ENCODE assay signal across 8 cellular contexts in genomic region chr5:127492854-127493738, GRCh38. TPM values are rescaled to one million over a fixed set of nuclear protein-coding genes. Genes with fewer than 3 reads are reported as not detected.
DNase-seq lines count a peak whose midpoint lies in the region; ATAC-seq, FAIRE-seq and TF ChIP-seq lines count a peak whose summit lies in the region.

No MANE protein-coding gene starts in this region.

- DNase-seq in D721Med (ENCODE audit: insufficient read length, low spot score) = no peak
- DNase-seq in NCI-H2227 (lab: John Stamatoyannopoulos, UW; ENCODE audit: unreplicated experiment) = peak; percentile 50
- DNase-seq in ascending aorta (ENCODE audit: low spot score in 2 of 2) = no peak
- no peak for DNase-seq in keratinocyte (ENCODE audit: low read depth, low spot score)
- no peak for DNase-seq in upper lobe of right lung
- no peak for DNase-seq in T1000 (lab: John Stamatoyannopoulos, UW)

- H4K20me1 ChIP-seq in keratinocyte (ENCODE audit: control insufficient read depth, extremely low read depth, insufficient read depth, low read length) = no peaks in the 10 kb centered on the region

- no peaks in the 10 kb centered on the region for H3K9me1 ChIP-seq in keratinocyte (ENCODE audit: control insufficient read depth, extremely low read depth, insufficient read depth, low read length)

- no peaks in the 10 kb centered on the region for H3K79me2 ChIP-seq in keratinocyte (ENCODE audit: control insufficient read depth, insufficient read depth, low read length)

- H3K9me3 ChIP-seq in ascending aorta (no peaks in the 10 kb centered on the region), keratinocyte (ENCODE audit: control insufficient read depth, low read depth, low read length) (no peaks in the 10 kb centered on the region), upper lobe of right lung (no peaks in the 10 kb centered on the region)

- H3K36me3 ChIP-seq in ascending aorta = no peaks in the 10 kb centered on the region
- no peaks in the 10 kb centered on the region for H3K36me3 ChIP-seq in keratinocyte (ENCODE audit: control insufficient read depth in 2 of 2, extremely low read depth in 1 of 2, insufficient read depth in 2 of 2, low read length in 2 of 2)
- no peaks in the 10 kb centered on the region for H3K36me3 ChIP-seq in upper lobe of right lung

- H3K4me1 ChIP-seq in ascending aorta = no peaks in the 10 kb centered on the region
- no peaks in the 10 kb centered on the region for H3K4me1 ChIP-seq in keratinocyte (ENCODE audit: control insufficient read depth, extremely low read depth, insufficient read depth, low read length)
- H3K4me1 ChIP-seq in upper lobe of right lung = no peaks in the 10 kb centered on the region

- H3K27me3 ChIP-seq in ascending aorta (no peaks in the 10 kb centered on the region), keratinocyte (ENCODE audit: control insufficient read depth, extremely low read depth, insufficient read depth, low read length) (no peaks in the 10 kb centered on the region), upper lobe of right lung (no peaks in the 10 kb centered on the region)

- no peak overlapping the region for H2AFZ ChIP-seq in keratinocyte (ENCODE audit: control insufficient read depth, low read length)

- ATAC-seq in GM18907 (IDR thresholded peaks at IDR 0.05; ENCODE audit: unreplicated experiment) = peak; percentile 77
- ATAC-seq in HG03108 (IDR thresholded peaks at IDR 0.05; ENCODE audit: unreplicated experiment) = peak; percentile 71
- ATAC-seq in upper lobe of right lung = peak; percentile 16

- no peak overlapping the region for H3K4me2 ChIP-seq in keratinocyte (ENCODE audit: control insufficient read depth, extremely low read depth, insufficient read depth, low read depth, low read length)

- no peak overlapping the region for H3K4me3 ChIP-seq in ascending aorta
- H3K4me3 ChIP-seq in keratinocyte (ENCODE audit: control insufficient read depth in 2 of 3, extremely low read depth in 1 of 3, insufficient read depth in 2 of 3, low read depth in 1 of 3, low read length in 3 of 3) = no peak overlapping the region
- no peak overlapping the region for H3K4me3 ChIP-seq in upper lobe of right lung

- H3K27ac ChIP-seq in ascending aorta (no peak overlapping the region), keratinocyte (ENCODE audit: control insufficient read depth, insufficient read depth, low read length) (no peak overlapping the region), upper lobe of right lung (no peak overlapping the region)

- TF ChIP-seq CTCF in D721Med (IDR thresholded peaks at IDR 0.05; ENCODE audit: insufficient read depth, missing control alignments) = peak; percentile 63
- TF ChIP-seq CTCF in ascending aorta (IDR thresholded peaks at IDR 0.05) = peak; percentile 18 to 48 (median 46)
- TF ChIP-seq CTCF in keratinocyte (optimal IDR thresholded peaks at IDR 0.05 in 1 of 3, IDR thresholded peaks at IDR 0.05 in 1 of 3, conservative IDR thresholded peaks at IDR 0.05 in 1 of 3; ENCODE audit: extremely low read depth in 1 of 3, insufficient read depth in 2 of 3, low read length in 3 of 3) = peak in 2 of 3 experiments; percentile 61 to 65
- TF ChIP-seq CTCF in upper lobe of right lung (IDR thresholded peaks at IDR 0.05) = peak; percentile 60

- dilution Hi-C loops in keratinocyte (cut with MboI; ENCODE audit: extremely low pct_ligation_motif_present, low sequenced_read_pairs) = no loop called here

- intact Hi-C loops in ascending aorta (cut with DNase I) = loop anchor here (10.0 kb wide), 1 partner anchor 838 kb away; no protein-coding TSS in a partner anchor
- intact Hi-C loops in upper lobe of right lung (cut with DNase I) = no loop called here

- FAIRE-seq in D721Med (lab: Jason Lieb, UNC) (peak; percentile 89), keratinocyte (lab: Jason Lieb, UNC) (peak; percentile 60)

- no peak overlapping the region for H3K9ac ChIP-seq in keratinocyte (ENCODE audit: control insufficient read depth, extremely low read depth, insufficient read depth, low read length)

RNA-seq across cellular contexts. Expression of gene PRRC1, which starts 24.3 kb away (rescaled TPM):
- 39.5 TPM for total RNA-seq in ascending aorta
- polyA plus RNA-seq in keratinocyte = 38.1 to 63.1 TPM (median 48.6 TPM) in 3 replicates
- polyA plus RNA-seq in keratinocyte (2011; ENCODE audit: low read depth) = 18.6 TPM
- polyA plus RNA-seq in keratinocyte (2011; cell fraction: cytosol; rRNA removed) = 27.6 and 39.7 TPM in 2 replicates
- polyA plus RNA-seq in keratinocyte (2011; cell fraction: nucleus; rRNA removed) = 49.0 and 58.6 TPM in 2 replicates
- polyA plus RNA-seq in keratinocyte (2012; ENCODE audit: low replicate concordance) = 22.9 and 38.1 TPM in 2 replicates
- polyA minus RNA-seq in keratinocyte = 64.6 to 107 TPM (median 96.3 TPM) in 3 replicates
- polyA minus RNA-seq in keratinocyte (2011; cell fraction: cytosol; rRNA and poly(A)+ RNA removed) = 33.0 TPM
- 38.9 and 74.4 TPM in 2 replicates for polyA minus RNA-seq in keratinocyte (2011; cell fraction: nucleus; rRNA and poly(A)+ RNA removed)
- 50.8 TPM for total RNA-seq in upper lobe of right lung

Comparison
In these comparisons a context has a peak if more than half of its experiments do, and no peak if none do; other contexts are left out.
1. ATAC-seq: peak in every context shown above with its lines; median percentile 77 in GM18907; 71 in HG03108; 16 in upper lobe of right lung.